Comparison of ENCODE assay signal across 1 cellular context in genomic region chr11:118243161-118243560, GRCh38.
TF ChIP-seq lines count a peak whose summit lies in the region.

No MANE protein-coding gene starts in this region.

TF ChIP-seq in GM23338, 12 proteins besides CTCF, POLR2A, EP300 and RAD21:
- no peak for TF ChIP-seq EZH2 (IDR thresholded peaks at IDR 0.05; ENCODE audit: low read depth, unreplicated experiment)
- TF ChIP-seq, protein P1, sequence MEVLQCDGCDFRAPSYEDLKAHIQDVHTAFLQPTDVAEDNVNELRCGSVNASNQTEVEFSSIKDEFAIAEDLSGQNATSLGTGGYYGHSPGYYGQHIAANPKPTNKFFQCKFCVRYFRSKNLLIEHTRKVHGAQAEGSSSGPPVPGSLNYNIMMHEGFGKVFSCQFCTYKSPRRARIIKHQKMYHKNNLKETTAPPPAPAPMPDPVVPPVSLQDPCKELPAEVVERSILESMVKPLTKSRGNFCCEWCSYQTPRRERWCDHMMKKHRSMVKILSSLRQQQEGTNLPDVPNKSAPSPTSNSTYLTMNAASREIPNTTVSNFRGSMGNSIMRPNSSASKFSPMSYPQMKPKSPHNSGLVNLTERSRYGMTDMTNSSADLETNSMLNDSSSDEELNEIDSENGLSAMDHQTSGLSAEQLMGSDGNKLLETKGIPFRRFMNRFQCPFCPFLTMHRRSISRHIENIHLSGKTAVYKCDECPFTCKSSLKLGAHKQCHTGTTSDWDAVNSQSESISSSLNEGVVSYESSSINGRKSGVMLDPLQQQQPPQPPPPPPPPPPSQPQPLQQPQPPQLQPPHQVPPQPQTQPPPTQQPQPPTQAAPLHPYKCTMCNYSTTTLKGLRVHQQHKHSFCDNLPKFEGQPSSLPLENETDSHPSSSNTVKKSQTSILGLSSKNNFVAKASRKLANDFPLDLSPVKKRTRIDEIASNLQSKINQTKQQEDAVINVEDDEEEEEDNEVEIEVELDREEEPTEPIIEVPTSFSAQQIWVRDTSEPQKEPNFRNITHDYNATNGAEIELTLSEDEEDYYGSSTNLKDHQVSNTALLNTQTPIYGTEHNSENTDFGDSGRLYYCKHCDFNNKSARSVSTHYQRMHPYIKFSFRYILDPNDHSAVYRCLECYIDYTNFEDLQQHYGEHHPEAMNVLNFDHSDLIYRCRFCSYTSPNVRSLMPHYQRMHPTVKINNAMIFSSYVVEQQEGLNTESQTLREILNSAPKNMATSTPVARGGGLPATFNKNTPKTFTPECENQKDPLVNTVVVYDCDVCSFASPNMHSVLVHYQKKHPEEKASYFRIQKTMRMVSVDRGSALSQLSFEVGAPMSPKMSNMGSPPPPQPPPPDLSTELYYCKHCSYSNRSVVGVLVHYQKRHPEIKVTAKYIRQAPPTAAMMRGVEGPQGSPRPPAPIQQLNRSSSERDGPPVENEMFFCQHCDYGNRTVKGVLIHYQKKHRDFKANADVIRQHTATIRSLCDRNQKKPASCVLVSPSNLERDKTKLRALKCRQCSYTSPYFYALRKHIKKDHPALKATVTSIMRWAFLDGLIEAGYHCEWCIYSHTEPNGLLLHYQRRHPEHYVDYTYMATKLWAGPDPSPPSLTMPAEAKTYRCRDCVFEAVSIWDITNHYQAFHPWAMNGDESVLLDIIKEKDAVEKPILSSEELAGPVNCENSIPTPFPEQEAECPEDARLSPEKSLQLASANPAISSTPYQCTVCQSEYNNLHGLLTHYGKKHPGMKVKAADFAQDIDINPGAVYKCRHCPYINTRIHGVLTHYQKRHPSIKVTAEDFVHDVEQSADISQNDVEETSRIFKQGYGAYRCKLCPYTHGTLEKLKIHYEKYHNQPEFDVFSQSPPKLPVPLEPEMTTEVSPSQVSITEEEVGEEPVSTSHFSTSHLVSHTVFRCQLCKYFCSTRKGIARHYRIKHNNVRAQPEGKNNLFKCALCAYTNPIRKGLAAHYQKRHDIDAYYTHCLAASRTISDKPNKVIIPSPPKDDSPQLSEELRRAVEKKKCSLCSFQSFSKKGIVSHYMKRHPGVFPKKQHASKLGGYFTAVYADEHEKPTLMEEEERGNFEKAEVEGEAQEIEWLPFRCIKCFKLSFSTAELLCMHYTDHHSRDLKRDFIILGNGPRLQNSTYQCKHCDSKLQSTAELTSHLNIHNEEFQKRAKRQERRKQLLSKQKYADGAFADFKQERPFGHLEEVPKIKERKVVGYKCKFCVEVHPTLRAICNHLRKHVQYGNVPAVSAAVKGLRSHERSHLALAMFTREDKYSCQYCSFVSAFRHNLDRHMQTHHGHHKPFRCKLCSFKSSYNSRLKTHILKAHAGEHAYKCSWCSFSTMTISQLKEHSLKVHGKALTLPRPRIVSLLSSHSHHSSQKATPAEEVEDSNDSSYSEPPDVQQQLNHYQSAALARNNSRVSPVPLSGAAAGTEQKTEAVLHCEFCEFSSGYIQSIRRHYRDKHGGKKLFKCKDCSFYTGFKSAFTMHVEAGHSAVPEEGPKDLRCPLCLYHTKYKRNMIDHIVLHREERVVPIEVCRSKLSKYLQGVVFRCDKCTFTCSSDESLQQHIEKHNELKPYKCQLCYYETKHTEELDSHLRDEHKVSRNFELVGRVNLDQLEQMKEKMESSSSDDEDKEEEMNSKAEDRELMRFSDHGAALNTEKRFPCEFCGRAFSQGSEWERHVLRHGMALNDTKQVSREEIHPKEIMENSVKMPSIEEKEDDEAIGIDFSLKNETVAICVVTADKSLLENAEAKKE (CRISPR knock-in tag; IDR thresholded peaks at IDR 0.05), result 0 out of 2 replicates have a peak, but pooled peaks have one; percentile 3
